In the genomic region with DNA sequence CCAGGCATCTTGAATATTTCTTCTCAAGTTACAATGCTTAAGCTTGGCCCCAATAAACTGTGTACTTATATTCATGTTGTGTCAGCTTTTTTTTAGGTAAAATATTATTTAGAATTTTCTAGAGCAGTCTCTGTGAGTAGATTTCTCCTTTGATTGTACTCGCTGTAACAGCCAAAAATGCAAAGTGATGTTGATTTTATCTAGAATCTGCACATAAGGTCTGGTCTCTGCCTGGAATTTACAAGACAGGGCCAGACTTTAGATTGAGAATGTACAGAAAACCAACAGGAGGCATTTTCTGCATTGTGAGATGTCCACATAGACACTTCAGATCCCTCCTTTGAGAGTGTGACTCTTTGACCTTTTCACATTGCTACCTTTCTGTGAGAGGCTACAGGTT, we compare ENCODE assay signal across 21 cellular contexts. TPM values are rescaled to one million over a fixed set of nuclear protein-coding genes. Genes with fewer than 3 reads are reported as not detected.
DNase-seq lines count a peak whose midpoint lies in the region; ATAC-seq and TF ChIP-seq lines count a peak whose summit lies in the region.
"Had no signal": no experiment of that assay in that cellular context is flagged by ENCODE, and none has a peak within 500 bp of the region (broad histone marks: within the 10 kb centered on the region; RNA-seq: fewer than 3 reads in every experiment).

No MANE protein-coding gene starts in this region.

- H3K4me1 ChIP-seq in ACC112 (ENCODE audit: control insufficient read depth, insufficient read depth, low read length, unreplicated experiment): no peaks in the 10 kb centered on the region
- no peaks in the 10 kb centered on the region for H3K4me1 ChIP-seq in prostate gland (replicated peaks)
- H3K4me1 ChIP-seq: BE2C, breast epithelium, vagina had no signal

- no peak for TF ChIP-seq POLR2A in prostate gland (IDR thresholded peaks at IDR 0.05)

- no peaks in the 10 kb centered on the region for H3K36me3 ChIP-seq in ACC112 (ENCODE audit: insufficient read depth, low read length)
- no peaks in the 10 kb centered on the region for H3K36me3 ChIP-seq in prostate gland
- H3K36me3 ChIP-seq: BE2C, breast epithelium, neutrophil, vagina had no signal

- intact Hi-C loops in activated CD4-positive, alpha-beta T cell treated with anti-CD3 and anti-CD28 coated beads for 36 hours (cut with DNase I, micrococcal nuclease): loop anchor here in 1 of 2 experiments (5.0 kb wide), 1 partner anchor 114 kb away; the partner anchor contains the start of gene ZNF675
- intact Hi-C loops in prostate gland (cut with DNase I): no loop called here

- DNase-seq in activated CD4-positive, alpha-beta T cell treated with anti-CD3 and anti-CD28 coated beads for 36 hours: no peak
- DNase-seq in activated CD4-positive, alpha-beta T cell treated with anti-CD3 and anti-CD28 coated beads for 4 hours: no peak
- DNase-seq in T-cell (no peak), 8988T (no peak), prostate gland (ENCODE audit: low spot score) (no peak)
- DNase-seq in central memory CD8-positive, alpha-beta T cell (ENCODE audit: low spot score in 2 of 2): no peak
- DNase-seq: BE2C; dermis blood vessel endothelial cell; foreskin fibroblast; hippocampal formation; NCI-H187 treated with DMSO at 0.1 percent for 48 hours; NCI-H2227 treated with DMSO at 0.1 percent for 48 hours; NCI-H774; stimulated activated CD4-positive, alpha-beta T cell treated with anti-CD3 and anti-CD28 coated beads, Interleukin-12 subunit alpha, Interleukin-12 subunit beta, amount 100 ng/mL, for 4 hours had no signal

- H2AFZ ChIP-seq in ACC112 (ENCODE audit: low read length, unreplicated experiment): no peak overlapping the region

- H3K27ac Mint-ChIP-seq in activated CD4-positive, alpha-beta T cell treated with anti-CD3 and anti-CD28 coated beads for 36 hours: peak overlapping the region; percentile 82
- H3K27ac Mint-ChIP-seq in T-cell: peak overlapping the region; percentile 84 to 92
- no peak overlapping the region for H3K27ac Mint-ChIP-seq in central memory CD8-positive, alpha-beta T cell (ENCODE audit: low read depth)

- CTCF ChIA-PET in activated CD4-positive, alpha-beta T cell treated with anti-CD3 and anti-CD28 coated beads for 36 hours (lab: Charles Lee): interaction anchor here (0.7 to 1.2 kb wide), 2 partner anchors 16 to 60 kb away, joined by 3 to 4 read pairs; no protein-coding TSS in a partner anchor
- CTCF ChIA-PET in T-cell (lab: Charles Lee): interaction anchor here (1.0 to 1.2 kb wide), 2 partner anchors 10 to 16 kb away, joined by 3 to 4 read pairs; no protein-coding TSS in a partner anchor

- H3K4me1 Mint-ChIP-seq in activated CD4-positive, alpha-beta T cell treated with anti-CD3 and anti-CD28 coated beads for 36 hours: peaks cover 29% of the 10 kb centered on the region
- peaks cover 31 to 39% (median 39%) of the 10 kb centered on the region in 3 donors for H3K4me1 Mint-ChIP-seq in T-cell
- peaks cover 16% of the 10 kb centered on the region for H3K4me1 Mint-ChIP-seq in central memory CD8-positive, alpha-beta T cell

- TF ChIP-seq CTCF in prostate gland (IDR thresholded peaks at IDR 0.05): no peak

- H3K36me3 Mint-ChIP-seq in activated CD4-positive, alpha-beta T cell treated with anti-CD3 and anti-CD28 coated beads for 36 hours (ENCODE audit: low read depth): peaks cover 7% of the 10 kb centered on the region
- no peaks in the 10 kb centered on the region for H3K36me3 Mint-ChIP-seq in T-cell
- H3K36me3 Mint-ChIP-seq in central memory CD8-positive, alpha-beta T cell (ENCODE audit: insufficient read depth): peaks cover 1% of the 10 kb centered on the region

- H3K27ac ChIP-seq in ACC112 (ENCODE audit: low read depth, low read length): no peak overlapping the region
- no peak overlapping the region for H3K27ac ChIP-seq in prostate gland
- H3K27ac ChIP-seq: breast epithelium, epithelial cell of prostate, neutrophil, vagina had no signal

- H3K9me3 Mint-ChIP-seq in activated CD4-positive, alpha-beta T cell treated with anti-CD3 and anti-CD28 coated beads for 36 hours (ENCODE audit: low read depth): peaks cover 2% of the 10 kb centered on the region
- H3K9me3 Mint-ChIP-seq in T-cell: peaks cover 0 to under 1% (median under 1%) of the 10 kb centered on the region in 3 donors
- H3K9me3 Mint-ChIP-seq in central memory CD8-positive, alpha-beta T cell: no peaks in the 10 kb centered on the region

- peak overlapping the region; percentile 62 for H3K4me3 ChIP-seq in ACC112 (ENCODE audit: low read depth, low read length)
- no peak overlapping the region for H3K4me3 ChIP-seq in prostate gland
- H3K4me3 ChIP-seq: breast epithelium, vagina had no signal

- H3K4me3 Mint-ChIP-seq in activated CD4-positive, alpha-beta T cell treated with anti-CD3 and anti-CD28 coated beads for 36 hours: peak overlapping the region; percentile 42
- H3K4me3 Mint-ChIP-seq in T-cell: peak overlapping the region; percentile 54 to 75 (median 72)
- peak overlapping the region; percentile 56 for H3K4me3 Mint-ChIP-seq in central memory CD8-positive, alpha-beta T cell

- H3K9me3 ChIP-seq in prostate gland: no peaks in the 10 kb centered on the region
- H3K9me3 ChIP-seq: BE2C, neutrophil, vagina had no signal

- H3K79me2 ChIP-seq in ACC112 (ENCODE audit: control insufficient read depth, insufficient read depth, low read length, unreplicated experiment): no peaks in the 10 kb centered on the region

- ATAC-seq in activated CD4-positive, alpha-beta T cell treated with anti-CD3 and anti-CD28 coated beads for 36 hours: peak; percentile 6
- ATAC-seq in T-cell (replicated peaks in 1 of 4): no peak
- no peak for ATAC-seq in central memory CD8-positive, alpha-beta T cell (replicated peaks; ENCODE audit: extremely low read depth, poor library complexity, severe bottlenecking)
- no peak for ATAC-seq in GM18907 (IDR thresholded peaks at IDR 0.05; ENCODE audit: unreplicated experiment)
- ATAC-seq: Right ventricle myocardium inferior had no signal

- no peaks in the 10 kb centered on the region for H3K27me3 Mint-ChIP-seq in activated CD4-positive, alpha-beta T cell treated with anti-CD3 and anti-CD28 coated beads for 36 hours
- H3K27me3 Mint-ChIP-seq in T-cell: no peaks in the 10 kb centered on the region
- H3K27me3 Mint-ChIP-seq in central memory CD8-positive, alpha-beta T cell: no peaks in the 10 kb centered on the region

- POLR2A ChIA-PET in activated CD4-positive, alpha-beta T cell treated with anti-CD3 and anti-CD28 coated beads for 36 hours (lab: Charles Lee): interaction anchor here (0.7 kb wide), 1 partner anchor 113 kb away, joined by 3 read pairs; the partner anchor contains the start of gene ZNF726
- POLR2A ChIA-PET in T-cell (lab: Charles Lee): no interaction called here

- WGBS in prostate gland: 46% methylated on average over 1 of the region's 1 CpG

- no peaks in the 10 kb centered on the region for H3K27me3 ChIP-seq in ACC112 (ENCODE audit: insufficient read depth, low read length)
- no peaks in the 10 kb centered on the region for H3K27me3 ChIP-seq in prostate gland (replicated peaks; ENCODE audit: insufficient read depth)
- H3K27me3 ChIP-seq: BE2C, breast epithelium, neutrophil, vagina had no signal

RNA-seq across cellular contexts. Expression of gene ZNF681, which starts 43.1 kb away (rescaled TPM):
- total RNA-seq in activated CD4-positive, alpha-beta T cell treated with anti-CD3 and anti-CD28 coated beads for 36 hours: 1 to 10 TPM; 5.7 to 9.1 TPM
- total RNA-seq in T-cell (1 to 10 TPM; 2.4 to 6.7 (median 5.5) TPM), prostate gland (1 to 10 TPM; 2.0 to 3.2 TPM)
